In the genomic region with DNA sequence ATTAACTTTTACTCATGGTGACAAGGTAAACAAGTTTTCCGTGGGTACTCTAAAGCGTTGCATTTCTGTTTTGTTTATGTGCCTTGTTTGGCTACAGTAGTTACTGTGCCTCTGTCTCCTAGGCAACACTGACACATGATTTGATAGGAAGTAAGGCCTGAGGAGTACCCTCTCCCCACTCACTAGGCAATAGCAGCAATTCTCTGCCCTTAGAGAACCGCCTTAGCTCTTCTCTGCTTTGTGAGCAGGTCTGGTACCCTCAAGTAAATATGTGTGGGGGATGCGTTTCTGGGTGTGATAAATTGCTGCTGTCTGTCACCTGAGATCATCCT, we compare ENCODE assay signal across 1 cellular context.
TF ChIP-seq lines count a peak whose summit lies in the region.

A gene with protein sequence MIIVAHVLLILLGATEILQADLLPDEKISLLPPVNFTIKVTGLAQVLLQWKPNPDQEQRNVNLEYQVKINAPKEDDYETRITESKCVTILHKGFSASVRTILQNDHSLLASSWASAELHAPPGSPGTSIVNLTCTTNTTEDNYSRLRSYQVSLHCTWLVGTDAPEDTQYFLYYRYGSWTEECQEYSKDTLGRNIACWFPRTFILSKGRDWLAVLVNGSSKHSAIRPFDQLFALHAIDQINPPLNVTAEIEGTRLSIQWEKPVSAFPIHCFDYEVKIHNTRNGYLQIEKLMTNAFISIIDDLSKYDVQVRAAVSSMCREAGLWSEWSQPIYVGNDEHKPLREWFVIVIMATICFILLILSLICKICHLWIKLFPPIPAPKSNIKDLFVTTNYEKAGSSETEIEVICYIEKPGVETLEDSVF (minus strand): TSS at position 76 of the 332 bp plus-strand sequence. CDS start 5,390 bp downstream, outside the sequence.

TF ChIP-seq in K562, 482 proteins besides CTCF, POLR2A, EP300 and RAD21:
- TF ChIP-seq SMAD4 (CRISPR knock-in tag; conservative IDR thresholded peaks at IDR 0.05) = no peak
- TF ChIP-seq ERF (CRISPR knock-in tag; IDR thresholded peaks at IDR 0.05) = 0 out of 2 replicates have a peak, but pooled peaks have one; percentile 13
- TF ChIP-seq CXXC5 (CRISPR knock-in tag; IDR thresholded peaks at IDR 0.05) = no peak
- no peak for TF ChIP-seq BRD9 (IDR thresholded peaks at IDR 0.05; ENCODE audit: low read depth, partially characterized antibody)
- peak; percentile 78; the same call in 1 of the 2 replicates for TF ChIP-seq FOXJ3 (CRISPR knock-in tag; IDR thresholded peaks at IDR 0.05)
- TF ChIP-seq ZC3H4 (CRISPR knock-in tag; IDR thresholded peaks at IDR 0.05; ENCODE audit: borderline replicate concordance) = no peak
- no peak for TF ChIP-seq TAF15 (IDR thresholded peaks at IDR 0.05; ENCODE audit: low read depth, low read length)
- TF ChIP-seq SMAD3 (CRISPR knock-in tag; conservative IDR thresholded peaks at IDR 0.05) = no peak
- TF ChIP-seq ZNF143 (CRISPR knock-in tag; IDR thresholded peaks at IDR 0.05) = no peak
- TF ChIP-seq HNRNPUL1 (IDR thresholded peaks at IDR 0.05; ENCODE audit: low read length) = no peak
- TF ChIP-seq MIER1 (IDR thresholded peaks at IDR 0.05; ENCODE audit: low read depth) = no peak
- TF ChIP-seq FOXK2 (conservative IDR thresholded peaks at IDR 0.05 in 1 of 2, IDR thresholded peaks at IDR 0.05 in 1 of 2; ENCODE audit: low read depth in 2 of 2) = 0 out of 4 replicates have a peak, but pooled peaks of 1 of the 2 experiments have one; percentile 19
- TF ChIP-seq, protein P1, sequence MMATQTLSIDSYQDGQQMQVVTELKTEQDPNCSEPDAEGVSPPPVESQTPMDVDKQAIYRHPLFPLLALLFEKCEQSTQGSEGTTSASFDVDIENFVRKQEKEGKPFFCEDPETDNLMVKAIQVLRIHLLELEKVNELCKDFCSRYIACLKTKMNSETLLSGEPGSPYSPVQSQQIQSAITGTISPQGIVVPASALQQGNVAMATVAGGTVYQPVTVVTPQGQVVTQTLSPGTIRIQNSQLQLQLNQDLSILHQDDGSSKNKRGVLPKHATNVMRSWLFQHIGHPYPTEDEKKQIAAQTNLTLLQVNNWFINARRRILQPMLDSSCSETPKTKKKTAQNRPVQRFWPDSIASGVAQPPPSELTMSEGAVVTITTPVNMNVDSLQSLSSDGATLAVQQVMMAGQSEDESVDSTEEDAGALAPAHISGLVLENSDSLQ (IDR thresholded peaks at IDR 0.05) = peak; percentile 58; the same call in 1 of the 2 replicates
- TF ChIP-seq, protein P2, sequence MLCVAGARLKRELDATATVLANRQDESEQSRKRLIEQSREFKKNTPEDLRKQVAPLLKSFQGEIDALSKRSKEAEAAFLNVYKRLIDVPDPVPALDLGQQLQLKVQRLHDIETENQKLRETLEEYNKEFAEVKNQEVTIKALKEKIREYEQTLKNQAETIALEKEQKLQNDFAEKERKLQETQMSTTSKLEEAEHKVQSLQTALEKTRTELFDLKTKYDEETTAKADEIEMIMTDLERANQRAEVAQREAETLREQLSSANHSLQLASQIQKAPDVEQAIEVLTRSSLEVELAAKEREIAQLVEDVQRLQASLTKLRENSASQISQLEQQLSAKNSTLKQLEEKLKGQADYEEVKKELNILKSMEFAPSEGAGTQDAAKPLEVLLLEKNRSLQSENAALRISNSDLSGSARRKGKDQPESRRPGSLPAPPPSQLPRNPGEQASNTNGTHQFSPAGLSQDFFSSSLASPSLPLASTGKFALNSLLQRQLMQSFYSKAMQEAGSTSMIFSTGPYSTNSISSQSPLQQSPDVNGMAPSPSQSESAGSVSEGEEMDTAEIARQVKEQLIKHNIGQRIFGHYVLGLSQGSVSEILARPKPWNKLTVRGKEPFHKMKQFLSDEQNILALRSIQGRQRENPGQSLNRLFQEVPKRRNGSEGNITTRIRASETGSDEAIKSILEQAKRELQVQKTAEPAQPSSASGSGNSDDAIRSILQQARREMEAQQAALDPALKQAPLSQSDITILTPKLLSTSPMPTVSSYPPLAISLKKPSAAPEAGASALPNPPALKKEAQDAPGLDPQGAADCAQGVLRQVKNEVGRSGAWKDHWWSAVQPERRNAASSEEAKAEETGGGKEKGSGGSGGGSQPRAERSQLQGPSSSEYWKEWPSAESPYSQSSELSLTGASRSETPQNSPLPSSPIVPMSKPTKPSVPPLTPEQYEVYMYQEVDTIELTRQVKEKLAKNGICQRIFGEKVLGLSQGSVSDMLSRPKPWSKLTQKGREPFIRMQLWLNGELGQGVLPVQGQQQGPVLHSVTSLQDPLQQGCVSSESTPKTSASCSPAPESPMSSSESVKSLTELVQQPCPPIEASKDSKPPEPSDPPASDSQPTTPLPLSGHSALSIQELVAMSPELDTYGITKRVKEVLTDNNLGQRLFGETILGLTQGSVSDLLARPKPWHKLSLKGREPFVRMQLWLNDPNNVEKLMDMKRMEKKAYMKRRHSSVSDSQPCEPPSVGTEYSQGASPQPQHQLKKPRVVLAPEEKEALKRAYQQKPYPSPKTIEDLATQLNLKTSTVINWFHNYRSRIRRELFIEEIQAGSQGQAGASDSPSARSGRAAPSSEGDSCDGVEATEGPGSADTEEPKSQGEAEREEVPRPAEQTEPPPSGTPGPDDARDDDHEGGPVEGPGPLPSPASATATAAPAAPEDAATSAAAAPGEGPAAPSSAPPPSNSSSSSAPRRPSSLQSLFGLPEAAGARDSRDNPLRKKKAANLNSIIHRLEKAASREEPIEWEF (CRISPR knock-in tag; IDR thresholded peaks at IDR 0.05) = 0 out of 2 replicates have a peak, but pooled peaks have one; percentile 58
- TF ChIP-seq RFX1 (IDR thresholded peaks at IDR 0.05) = peak; percentile 85
- no peak for TF ChIP-seq PHF8 (IDR thresholded peaks at IDR 0.05; ENCODE audit: borderline replicate concordance, low read length)
- no peak for TF ChIP-seq ZNF766 (CRISPR knock-in tag; conservative IDR thresholded peaks at IDR 0.05)
- TF ChIP-seq KDM4B (IDR thresholded peaks at IDR 0.05; ENCODE audit: borderline replicate concordance in 2 of 2, low read depth in 1 of 2) = no peak
- peak; percentile 45 for TF ChIP-seq MEIS2 (IDR thresholded peaks at IDR 0.05; ENCODE audit: partially characterized antibody)
- peak; percentile 100 for TF ChIP-seq FOXJ2 (tag; IDR thresholded peaks at IDR 0.05)
- 0 out of 4 replicates have a peak, but pooled peaks of 1 of the 2 experiments have one; percentile 2 for TF ChIP-seq RCOR1 (IDR thresholded peaks at IDR 0.05; ENCODE audit: borderline replicate concordance in 1 of 2, low read depth in 2 of 2, low read length in 2 of 2)
